ENCODE assay signal across 1 cellular context in the genomic region with DNA sequence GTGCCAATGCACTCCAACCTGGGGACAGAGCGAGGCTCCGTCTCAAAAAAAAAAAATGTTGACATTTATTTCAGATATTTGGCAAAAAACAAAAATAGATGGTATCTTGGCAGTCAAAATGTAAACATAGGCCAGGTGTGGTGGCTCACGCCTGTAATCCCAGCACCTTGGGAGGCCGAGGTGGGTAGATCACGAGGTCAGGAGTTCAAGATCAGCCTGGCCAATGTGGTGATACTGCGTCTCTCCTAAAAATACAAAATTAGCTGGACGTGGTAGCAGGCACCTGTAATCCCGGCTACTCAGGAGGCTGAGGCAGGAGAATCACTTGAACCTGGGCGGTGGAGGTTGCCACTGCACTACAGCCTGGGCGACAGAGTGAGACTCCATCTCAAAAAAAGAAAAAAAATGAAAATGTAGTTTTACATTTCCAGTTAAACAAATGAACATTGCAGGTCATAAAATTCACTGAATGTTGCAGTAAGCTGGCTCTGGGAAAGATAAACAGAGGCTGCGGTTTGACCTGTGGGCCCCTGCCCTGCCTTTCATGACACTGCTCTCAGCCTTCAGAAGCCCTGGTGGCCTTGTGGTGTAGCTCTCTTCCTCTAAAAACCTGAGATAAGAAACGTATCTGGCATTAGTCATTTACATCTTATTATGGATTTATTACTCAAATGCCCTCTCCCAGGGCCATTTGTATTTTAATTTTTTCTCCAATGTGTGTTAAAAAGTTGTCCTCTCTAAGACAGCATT.
A peak's percentile ranks its signal among the peaks of the same experiment; 100 is the strongest.
TF ChIP-seq lines count a peak whose summit lies in the region.

No MANE protein-coding gene starts in this region.

TF ChIP-seq in K562, 482 proteins besides CTCF, POLR2A, EP300 and RAD21 (continued from another document and continues in another):
- TF ChIP-seq ARID3B (CRISPR knock-in tag; IDR thresholded peaks at IDR 0.05; ENCODE audit: borderline replicate concordance) (no peak), MGA (IDR thresholded peaks at IDR 0.05) (no peak), U2AF1 (optimal IDR thresholded peaks at IDR 0.05; ENCODE audit: low read depth, low read length) (no peak), PTRF (tag; IDR thresholded peaks at IDR 0.05) (no peak), NCOA4 (IDR thresholded peaks at IDR 0.05; ENCODE audit: partially characterized antibody) (no peak), BRCA1 (IDR thresholded peaks at IDR 0.05) (no peak), BRCA1 (CRISPR knock-in tag; IDR thresholded peaks at IDR 0.05) (no peak), DMBX1 (CRISPR knock-in tag; IDR thresholded peaks at IDR 0.05; ENCODE audit: borderline replicate concordance) (no peak), ETV1 (tag; conservative IDR thresholded peaks at IDR 0.05; ENCODE audit: low read depth) (no peak), ZNF140 (CRISPR knock-in tag; IDR thresholded peaks at IDR 0.05) (no peak), MBD2 (IDR thresholded peaks at IDR 0.05; ENCODE audit: borderline replicate concordance, low read depth) (no peak), KLF16 (IDR thresholded peaks at IDR 0.05) (0 out of 2 replicates have a peak, but pooled peaks have one; percentile 20), POU5F1 (IDR thresholded peaks at IDR 0.05; ENCODE audit: borderline replicate concordance, low read depth, low read length, partially characterized antibody) (no peak), EZH2 (IDR thresholded peaks at IDR 0.05; ENCODE audit: borderline replicate concordance, low read depth, low read length) (no peak), TGIF2 (CRISPR knock-in tag; IDR thresholded peaks at IDR 0.05) (no peak), OTX1 (CRISPR knock-in tag; IDR thresholded peaks at IDR 0.05) (no peak), ZNF324 (CRISPR knock-in tag; IDR thresholded peaks at IDR 0.05) (no peak), ERF (CRISPR knock-in tag; IDR thresholded peaks at IDR 0.05) (no peak), MLLT1 (IDR thresholded peaks at IDR 0.05) (peak in 1 of 2 experiments; percentile 54; a peak in 1 of 4 replicates), HES1 (IDR thresholded peaks at IDR 0.05; ENCODE audit: low read depth) (0 out of 2 replicates have a peak, but pooled peaks have one; percentile 56), ZNF146 (CRISPR knock-in tag; IDR thresholded peaks at IDR 0.05; ENCODE audit: unreplicated experiment) (no peak), PTTG1 (tag; IDR thresholded peaks at IDR 0.05; ENCODE audit: low read depth) (no peak), FOXA3 (CRISPR knock-in tag; conservative IDR thresholded peaks at IDR 0.05 in 1 of 2, IDR thresholded peaks at IDR 0.05 in 1 of 2) (peak; percentile 24 to 55; a peak in 2 of 4 replicates), MXD1 (CRISPR knock-in tag; IDR thresholded peaks at IDR 0.05; ENCODE audit: borderline replicate concordance, poor library complexity, severe bottlenecking) (no peak), HNRNPUL1 (IDR thresholded peaks at IDR 0.05; ENCODE audit: low read length) (no peak), NFIX (CRISPR knock-in tag; IDR thresholded peaks at IDR 0.05; ENCODE audit: low read depth) (no peak), NR2F6 (CRISPR knock-in tag; IDR thresholded peaks at IDR 0.05) (peak; percentile 83; the same call in 1 of the 2 replicates), ETV5 (CRISPR knock-in tag; IDR thresholded peaks at IDR 0.05; ENCODE audit: low read depth) (no peak), ZC3H11A (IDR thresholded peaks at IDR 0.05; ENCODE audit: low read depth, low read length) (no peak)
- TF ChIP-seq, protein P1, sequence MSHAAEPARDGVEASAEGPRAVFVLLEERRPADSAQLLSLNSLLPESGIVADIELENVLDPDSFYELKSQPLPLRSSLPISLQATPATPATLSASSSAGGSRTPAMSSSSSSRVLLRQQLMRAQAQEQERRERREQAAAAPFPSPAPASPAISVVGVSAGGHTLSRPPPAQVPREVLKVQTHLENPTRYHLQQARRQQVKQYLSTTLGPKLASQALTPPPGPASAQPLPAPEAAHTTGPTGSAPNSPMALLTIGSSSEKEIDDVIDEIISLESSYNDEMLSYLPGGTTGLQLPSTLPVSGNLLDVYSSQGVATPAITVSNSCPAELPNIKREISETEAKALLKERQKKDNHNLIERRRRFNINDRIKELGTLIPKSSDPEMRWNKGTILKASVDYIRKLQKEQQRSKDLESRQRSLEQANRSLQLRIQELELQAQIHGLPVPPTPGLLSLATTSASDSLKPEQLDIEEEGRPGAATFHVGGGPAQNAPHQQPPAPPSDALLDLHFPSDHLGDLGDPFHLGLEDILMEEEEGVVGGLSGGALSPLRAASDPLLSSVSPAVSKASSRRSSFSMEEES (CRISPR knock-in tag; IDR thresholded peaks at IDR 0.05) = no peak
- TF ChIP-seq, protein P2, sequence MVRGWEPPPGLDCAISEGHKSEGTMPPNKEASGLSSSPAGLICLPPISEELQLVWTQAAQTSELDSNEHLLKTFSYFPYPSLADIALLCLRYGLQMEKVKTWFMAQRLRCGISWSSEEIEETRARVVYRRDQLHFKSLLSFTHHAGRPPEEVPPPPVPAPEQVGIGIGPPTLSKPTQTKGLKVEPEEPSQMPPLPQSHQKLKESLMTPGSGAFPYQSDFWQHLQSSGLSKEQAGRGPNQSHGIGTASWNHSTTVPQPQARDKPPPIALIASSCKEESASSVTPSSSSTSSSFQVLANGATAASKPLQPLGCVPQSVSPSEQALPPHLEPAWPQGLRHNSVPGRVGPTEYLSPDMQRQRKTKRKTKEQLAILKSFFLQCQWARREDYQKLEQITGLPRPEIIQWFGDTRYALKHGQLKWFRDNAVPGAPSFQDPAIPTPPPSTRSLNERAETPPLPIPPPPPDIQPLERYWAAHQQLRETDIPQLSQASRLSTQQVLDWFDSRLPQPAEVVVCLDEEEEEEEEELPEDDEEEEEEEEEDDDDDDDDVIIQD (CRISPR knock-in tag; IDR thresholded peaks at IDR 0.05) = no peak
- TF ChIP-seq, protein P3, sequence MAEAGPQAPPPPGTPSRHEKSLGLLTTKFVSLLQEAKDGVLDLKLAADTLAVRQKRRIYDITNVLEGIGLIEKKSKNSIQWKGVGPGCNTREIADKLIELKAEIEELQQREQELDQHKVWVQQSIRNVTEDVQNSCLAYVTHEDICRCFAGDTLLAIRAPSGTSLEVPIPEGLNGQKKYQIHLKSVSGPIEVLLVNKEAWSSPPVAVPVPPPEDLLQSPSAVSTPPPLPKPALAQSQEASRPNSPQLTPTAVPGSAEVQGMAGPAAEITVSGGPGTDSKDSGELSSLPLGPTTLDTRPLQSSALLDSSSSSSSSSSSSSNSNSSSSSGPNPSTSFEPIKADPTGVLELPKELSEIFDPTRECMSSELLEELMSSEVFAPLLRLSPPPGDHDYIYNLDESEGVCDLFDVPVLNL (CRISPR knock-in tag; IDR thresholded peaks at IDR 0.05; ENCODE audit: low read depth) = no peak
